30 cellular contexts compared by ENCODE assay signal in the genomic region with DNA sequence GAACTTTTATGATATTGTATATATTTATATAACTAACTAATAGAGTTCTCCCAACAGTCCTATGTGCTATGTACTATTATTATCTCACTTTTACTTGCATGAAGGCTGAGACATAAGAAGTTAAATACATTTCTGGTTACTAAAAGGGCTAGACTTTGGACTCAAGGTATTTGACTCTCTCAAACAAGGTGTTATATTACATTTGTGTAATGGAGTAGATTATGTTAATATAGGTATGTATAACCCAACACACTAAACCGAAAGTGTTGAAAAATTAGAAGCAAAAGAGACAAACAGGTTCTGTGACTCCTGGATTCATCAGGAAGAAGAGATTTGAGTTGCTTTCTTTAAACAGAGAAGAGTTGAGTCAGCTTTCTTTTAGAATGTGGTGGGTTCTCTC.
A peak's percentile ranks its signal among the peaks of the same experiment; 100 is the strongest.
DNase-seq lines count a peak whose midpoint lies in the region; ATAC-seq, FAIRE-seq and TF ChIP-seq lines count a peak whose summit lies in the region.
"Had no signal": no experiment of that assay in that cellular context is flagged by ENCODE, and none has a peak within 500 bp of the region (broad histone marks: within the 10 kb centered on the region; RNA-seq: fewer than 3 reads in every experiment).

No MANE protein-coding gene starts in this region.

- no peak overlapping the region for H3K9ac ChIP-seq in HepG2 (ENCODE audit: insufficient read depth, low read depth, low read length)
- H3K9ac ChIP-seq: BLaER1 treated with 17β-estradiol and CSF1 and Interleukin-3, amounts not matched to agents 10 nM and 100 nM had no signal

- in situ Hi-C loops in HepG2 (cut with HindIII; ENCODE audit: extremely low pct_ligation_motif_present, low pct_unique_long_range_greater_than_20kb) = no loop called here

- POLR2A ChIA-PET in HepG2 (lab: Yijun Ruan, JAX) (no interaction called here), PC-9 (lab: Charles Lee; ENCODE audit: unreplicated experiment) (no interaction called here)

- no peak for FAIRE-seq in HepG2 (lab: Jason Lieb, UNC)
- FAIRE-seq in urothelium cell line (lab: Jason Lieb, UNC) = no peak
- FAIRE-seq: A549, GM12878 had no signal

- ATAC-seq in HepG2 (peak; percentile 29; the same call in 1 of the 3 replicates), right lobe of liver (no peak)
- ATAC-seq: A549, GM12878, Right ventricle myocardium inferior, SK-N-SH treated with all-trans-retinoic acid at 6 μM for 48 hours had no signal

- H4K20me1 ChIP-seq in HepG2 (ENCODE audit: insufficient read depth, low read length) (no peaks in the 10 kb centered on the region), PC-9 (ENCODE audit: insufficient read depth) (no peaks in the 10 kb centered on the region), hepatocyte (ENCODE audit: insufficient read depth, poor library complexity, severe bottlenecking) (no peaks in the 10 kb centered on the region)
- H4K20me1 ChIP-seq: BLaER1 treated with 17β-estradiol and CSF1 and Interleukin-3, amounts not matched to agents 10 nM and 100 nM had no signal

- no peaks in the 10 kb centered on the region for H3F3A ChIP-seq in PC-9 (ENCODE audit: insufficient read depth, low read depth)

- H3K9me2 ChIP-seq in PC-9 (ENCODE audit: insufficient read depth) = no peaks in the 10 kb centered on the region; the same call in 1 of the 2 replicates
- H3K9me2 ChIP-seq in hepatocyte (replicated peaks; ENCODE audit: insufficient read depth) = no peaks in the 10 kb centered on the region

- H2AFZ ChIP-seq in HepG2 (ENCODE audit: low read length) (no peak overlapping the region), PC-9 (peak overlapping the region; percentile 69; the same call in 1 of the 2 replicates), hepatocyte (no peak overlapping the region)

- TF ChIP-seq POLR2A in HepG2 (IDR thresholded peaks at IDR 0.05; ENCODE audit: insufficient read depth in 1 of 2, low read depth in 2 of 2, low read length in 2 of 2) (no peak), right lobe of liver (IDR thresholded peaks at IDR 0.05) (no peak)

- no peak overlapping the region for H3K4me3 Mint-ChIP-seq in osteocyte (ENCODE audit: unreplicated experiment)
- H3K4me3 Mint-ChIP-seq: CD4-positive, alpha-beta T cell; HFFc6 had no signal

- H3K27ac Mint-ChIP-seq in osteocyte (ENCODE audit: unreplicated experiment) = no peak overlapping the region
- H3K27ac Mint-ChIP-seq: CD4-positive, alpha-beta T cell; HFFc6 had no signal

- H3K36me3 Mint-ChIP-seq in osteocyte (ENCODE audit: unreplicated experiment) = no peaks in the 10 kb centered on the region

- CTCF ChIA-PET in HepG2 (lab: Yijun Ruan, JAX; ENCODE audit: low intra/inter-chr PET ratio, low total read pairs) = no interaction called here
- CTCF ChIA-PET in PC-9 (lab: Charles Lee) = no interaction called here

- DNase-seq in HepG2 (ENCODE audit: low spot score) (peak; percentile 21), right lobe of liver (no peak), PC-9 (no peak), hepatocyte (ENCODE audit: low spot score) (no peak), osteocyte (ENCODE audit: extremely low spot score, unreplicated experiment) (no peak), urothelium cell line (ENCODE audit: low spot score) (no peak), NCI-H128 (lab: John Stamatoyannopoulos, UW; ENCODE audit: unreplicated experiment) (no peak)
- no peak for DNase-seq in activated CD8-positive, alpha-beta memory T cell treated with anti-CD3 and anti-CD28 coated beads, Interleukin-2, amount 50 U/mL, for 48 hours
- DNase-seq: AML-193; CD4-positive, alpha-beta T cell; DMS79; EL; GDM1; GOT3; HFFc6; Karpas-422; NCI-H1092 treated with DMSO at 0.1 percent for 48 hours; NCI-H1436 treated with DMSO at 0.1 percent for 48 hours; NCI-H187 treated with DMSO at 0.1 percent for 48 hours; NCI-H2107; NCI-H446 treated with DMSO at 0.1 percent for 48 hours; NCI-H69; OCI-M1; SJCRH30 had no signal

- no peaks in the 10 kb centered on the region for H3K9me3 Mint-ChIP-seq in osteocyte (ENCODE audit: unreplicated experiment)
- H3K9me3 Mint-ChIP-seq: CD4-positive, alpha-beta T cell; HFFc6 had no signal

- TF ChIP-seq EP300 in HepG2 (IDR thresholded peaks at IDR 0.05; ENCODE audit: low read depth in 2 of 2, low read length in 2 of 2) (no peak), HepG2 (CRISPR knock-in tag; IDR thresholded peaks at IDR 0.05; ENCODE audit: borderline replicate concordance) (no peak)

- H3K36me3 ChIP-seq in HepG2 (replicated peaks in 1 of 2; ENCODE audit: control insufficient read depth in 1 of 2, insufficient read depth in 2 of 2, low read length in 2 of 2) (no peaks in the 10 kb centered on the region), right lobe of liver (no peaks in the 10 kb centered on the region), PC-9 (ENCODE audit: low read depth) (no peaks in the 10 kb centered on the region), hepatocyte (replicated peaks; ENCODE audit: insufficient read depth, low read depth) (no peaks in the 10 kb centered on the region)
- H3K36me3 ChIP-seq: BLaER1 treated with 17β-estradiol and CSF1 and Interleukin-3, amounts not matched to agents 10 nM and 100 nM; HAP-1; SJCRH30 had no signal

- H3K27me3 Mint-ChIP-seq in osteocyte (ENCODE audit: unreplicated experiment) = no peaks in the 10 kb centered on the region

- 2% methylated on average over 1 of the region's 1 CpG for WGBS in HepG2 (ENCODE audit: low lambda C conversion rate)
- WGBS in right lobe of liver (ENCODE audit: insufficient coverage, low coverage, low lambda C conversion rate, missing lambda C conversion rate) = 29% methylated on average over 1 of the region's 1 CpG
- WGBS in hepatocyte (ENCODE audit: low lambda C conversion rate, missing lambda C conversion rate) = 60% methylated on average over 1 of the region's 1 CpG

- no peaks in the 10 kb centered on the region for H3K9me3 ChIP-seq in HepG2 (ENCODE audit: low read length)
- H3K9me3 ChIP-seq in right lobe of liver = no peaks in the 10 kb centered on the region
- no peaks in the 10 kb centered on the region for H3K9me3 ChIP-seq in PC-9 (ENCODE audit: insufficient read depth, low read depth)
- H3K9me3 ChIP-seq in hepatocyte (ENCODE audit: low read depth) = no peaks in the 10 kb centered on the region
- H3K9me3 ChIP-seq: A549; BLaER1 treated with 17β-estradiol and CSF1 and Interleukin-3, amounts not matched to agents 10 nM and 100 nM; HAP-1; SJCRH30 had no signal

- H3K79me2 ChIP-seq in HepG2 (ENCODE audit: insufficient read depth, low read length) (no peaks in the 10 kb centered on the region), PC-9 (ENCODE audit: low read depth) (no peaks in the 10 kb centered on the region), hepatocyte (no peaks in the 10 kb centered on the region)

- intact Hi-C loops in HepG2 (cut with micrococcal nuclease; ENCODE audit: unreplicated experiment) = no loop called here
- intact Hi-C loops in right lobe of liver (cut with DNase I) = no loop called here
- intact Hi-C loops in PC-9 (cut with micrococcal nuclease; ENCODE audit: unreplicated experiment) = no loop called here

- TF ChIP-seq CTCF in HepG2 (CRISPR knock-in tag; IDR thresholded peaks at IDR 0.05) (no peak), right lobe of liver (IDR thresholded peaks at IDR 0.05) (no peak), PC-9 (conservative IDR thresholded peaks at IDR 0.05) (no peak), hepatocyte (IDR thresholded peaks at IDR 0.05; ENCODE audit: poor library complexity) (no peak), osteocyte (IDR thresholded peaks at IDR 0.05) (no peak)

- no peak overlapping the region for H3K27ac ChIP-seq in HepG2 (ENCODE audit: extremely low read length, insufficient read depth, low read length)
- no peak overlapping the region for H3K27ac ChIP-seq in right lobe of liver
- H3K27ac ChIP-seq in PC-9 = no peak overlapping the region
- peak overlapping the region; percentile 50 for H3K27ac ChIP-seq in hepatocyte
- H3K27ac ChIP-seq: A549; BLaER1 treated with 17β-estradiol and CSF1 and Interleukin-3, amounts not matched to agents 10 nM and 100 nM; SJCRH30 had no signal

- H3K4me1 ChIP-seq in HepG2 (ENCODE audit: insufficient read depth, low read length) (no peaks in the 10 kb centered on the region), right lobe of liver (no peaks in the 10 kb centered on the region), PC-9 (replicated peaks; ENCODE audit: insufficient read depth) (0 out of 2 replicates have a peak, but pooled peaks cover 3% of the 10 kb centered on the region), hepatocyte (ENCODE audit: insufficient read depth) (no peaks in the 10 kb centered on the region)
- H3K4me1 ChIP-seq: A549 had no signal

- BruUV-seq in HepG2 (replicated peaks; lab: Mats Ljungman, UMichigan) = no TSS peak
- no TSS peak for BruUV-seq in PC-9 (replicated peaks; lab: Mats Ljungman, UMichigan)

- H3K4me2 ChIP-seq in HepG2 (ENCODE audit: low read depth, low read length) (0 out of 2 replicates have a peak overlapping the region, but pooled peaks have one; percentile 1), PC-9 (peak overlapping the region; percentile 65), hepatocyte (peak overlapping the region; percentile 7)
- H3K4me2 ChIP-seq: A549; BLaER1 treated with 17β-estradiol and CSF1 and Interleukin-3, amounts not matched to agents 10 nM and 100 nM had no signal

- H3K27me3 ChIP-seq in HepG2 (ENCODE audit: control insufficient read depth in 1 of 2, insufficient read depth in 2 of 2, low read length in 2 of 2) = no peaks in the 10 kb centered on the region
- no peaks in the 10 kb centered on the region for H3K27me3 ChIP-seq in right lobe of liver
- no peaks in the 10 kb centered on the region for H3K27me3 ChIP-seq in PC-9 (ENCODE audit: insufficient read depth, low read depth)
- no peaks in the 10 kb centered on the region for H3K27me3 ChIP-seq in hepatocyte
- H3K27me3 ChIP-seq: SJCRH30 had no signal

- no peak overlapping the region for H3K4me3 ChIP-seq in HepG2 (replicated peaks in 1 of 3; ENCODE audit: insufficient read depth in 1 of 3, low read depth in 2 of 3, low read length in 3 of 3)
- H3K4me3 ChIP-seq in right lobe of liver = no peak overlapping the region
- H3K4me3 ChIP-seq in PC-9 = no peak overlapping the region
- H3K4me3 ChIP-seq in hepatocyte = no peak overlapping the region
- H3K4me3 ChIP-seq: A549; BLaER1 treated with 17β-estradiol and CSF1 and Interleukin-3, amounts not matched to agents 10 nM and 100 nM; GM12878; HAP-1; SJCRH30 had no signal

- no peak for TF ChIP-seq RAD21 in HepG2 (CRISPR knock-in tag; IDR thresholded peaks at IDR 0.05)

- peaks cover 1% of the 10 kb centered on the region for H3K4me1 Mint-ChIP-seq in osteocyte (ENCODE audit: unreplicated experiment)

TF ChIP-seq in HepG2, 621 proteins besides CTCF, POLR2A, EP300 and RAD21 (continues in another document):
- TF ChIP-seq ZNF510 (CRISPR knock-in tag; IDR thresholded peaks at IDR 0.05; ENCODE audit: low read depth) (no peak), ZBTB38 (CRISPR knock-in tag; IDR thresholded peaks at IDR 0.05) (no peak), ZNF121 (CRISPR knock-in tag; IDR thresholded peaks at IDR 0.05) (no peak)

Comparison
In these comparisons a context has a peak if more than half of its experiments do, and no peak if none do; other contexts are left out.
1. H3K4me2 ChIP-seq: peak in every context shown above with its lines; median percentile 65 in PC-9; 7 in hepatocyte; 1 in HepG2.